ENCODE assay signal across 1 cellular context in the genomic region with DNA sequence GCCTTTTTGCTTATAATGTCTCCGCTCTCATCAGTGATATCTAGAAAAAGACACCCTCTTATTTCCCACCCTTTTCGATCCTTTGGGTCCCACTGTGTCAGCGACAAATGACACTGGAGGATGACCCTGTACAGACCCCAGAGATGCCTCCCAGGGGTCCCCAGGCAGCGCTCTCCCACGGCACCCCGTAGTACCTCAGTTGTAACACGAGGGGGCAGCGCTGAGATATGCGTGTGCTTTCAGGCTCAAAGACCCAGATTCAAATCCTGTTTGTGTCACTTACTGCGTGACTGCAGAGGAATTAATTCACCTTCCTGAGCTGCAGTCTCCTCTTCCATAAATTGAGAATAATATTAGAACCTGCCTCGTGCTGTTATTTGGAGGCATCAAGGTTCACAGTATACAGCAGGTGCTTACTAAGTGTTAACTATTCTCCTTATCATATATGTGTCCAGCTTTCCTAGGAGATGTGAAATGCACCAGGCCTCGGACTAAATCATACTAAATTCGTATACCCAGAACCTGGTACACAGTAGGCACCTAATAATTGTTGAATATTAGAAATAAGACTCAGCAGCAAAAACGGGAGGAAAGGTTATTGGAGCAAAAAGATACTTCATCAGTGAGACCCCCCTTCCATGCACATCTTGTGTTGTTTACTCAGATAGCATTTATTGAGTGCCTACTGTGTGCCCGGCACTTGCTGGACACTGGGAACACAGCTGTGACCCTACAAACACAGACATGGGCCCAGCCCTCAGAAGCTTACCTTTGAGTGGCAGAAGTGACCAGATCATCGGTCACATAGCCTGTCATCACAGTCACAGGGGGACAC.
TF ChIP-seq lines count a peak whose summit lies in the region.

No MANE protein-coding gene starts in this region.

TF ChIP-seq in HEK293, 187 proteins besides CTCF, POLR2A, EP300 and RAD21 (continued from another document):
- TF ChIP-seq ZBTB44 (tag by site-specific recombination; IDR thresholded peaks at IDR 0.05) (no peak), ZNF664 (tag by site-specific recombination; IDR thresholded peaks at IDR 0.05) (no peak), ZFP37 (tag by site-specific recombination; IDR thresholded peaks at IDR 0.05) (no peak), ZNF639 (tag by site-specific recombination; IDR thresholded peaks at IDR 0.05) (no peak), ZNF792 (tag by site-specific recombination; IDR thresholded peaks at IDR 0.05) (peak; percentile 94), ZNF366 (tag by site-specific recombination; conservative IDR thresholded peaks at IDR 0.05) (no peak)
